Comparison of ENCODE assay signal across 1 cellular context in the genomic region with DNA sequence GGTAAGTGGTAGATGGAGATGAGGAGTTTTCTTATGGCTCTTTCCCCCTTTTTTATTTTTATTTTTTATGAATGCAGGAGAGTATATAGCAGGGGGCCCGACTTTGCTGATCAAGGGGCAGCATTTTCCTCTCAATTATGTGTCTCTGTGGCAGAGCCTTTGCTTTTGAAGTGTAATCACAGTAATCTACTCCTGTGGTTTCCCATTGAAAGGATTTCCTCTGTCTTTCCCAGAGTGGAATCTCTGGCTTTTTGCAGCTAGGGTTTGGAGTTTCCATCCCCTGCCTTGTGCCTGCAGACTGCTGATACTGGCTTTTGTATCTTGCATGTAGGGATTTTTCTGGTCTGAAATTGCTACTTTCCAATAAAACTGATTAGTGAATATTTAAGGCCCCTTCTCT.
TF ChIP-seq lines count a peak whose summit lies in the region.

No MANE protein-coding gene starts in this region.

TF ChIP-seq in GM23338, 12 proteins besides CTCF, POLR2A, EP300 and RAD21 (continued from another document):
- TF ChIP-seq, protein P1, sequence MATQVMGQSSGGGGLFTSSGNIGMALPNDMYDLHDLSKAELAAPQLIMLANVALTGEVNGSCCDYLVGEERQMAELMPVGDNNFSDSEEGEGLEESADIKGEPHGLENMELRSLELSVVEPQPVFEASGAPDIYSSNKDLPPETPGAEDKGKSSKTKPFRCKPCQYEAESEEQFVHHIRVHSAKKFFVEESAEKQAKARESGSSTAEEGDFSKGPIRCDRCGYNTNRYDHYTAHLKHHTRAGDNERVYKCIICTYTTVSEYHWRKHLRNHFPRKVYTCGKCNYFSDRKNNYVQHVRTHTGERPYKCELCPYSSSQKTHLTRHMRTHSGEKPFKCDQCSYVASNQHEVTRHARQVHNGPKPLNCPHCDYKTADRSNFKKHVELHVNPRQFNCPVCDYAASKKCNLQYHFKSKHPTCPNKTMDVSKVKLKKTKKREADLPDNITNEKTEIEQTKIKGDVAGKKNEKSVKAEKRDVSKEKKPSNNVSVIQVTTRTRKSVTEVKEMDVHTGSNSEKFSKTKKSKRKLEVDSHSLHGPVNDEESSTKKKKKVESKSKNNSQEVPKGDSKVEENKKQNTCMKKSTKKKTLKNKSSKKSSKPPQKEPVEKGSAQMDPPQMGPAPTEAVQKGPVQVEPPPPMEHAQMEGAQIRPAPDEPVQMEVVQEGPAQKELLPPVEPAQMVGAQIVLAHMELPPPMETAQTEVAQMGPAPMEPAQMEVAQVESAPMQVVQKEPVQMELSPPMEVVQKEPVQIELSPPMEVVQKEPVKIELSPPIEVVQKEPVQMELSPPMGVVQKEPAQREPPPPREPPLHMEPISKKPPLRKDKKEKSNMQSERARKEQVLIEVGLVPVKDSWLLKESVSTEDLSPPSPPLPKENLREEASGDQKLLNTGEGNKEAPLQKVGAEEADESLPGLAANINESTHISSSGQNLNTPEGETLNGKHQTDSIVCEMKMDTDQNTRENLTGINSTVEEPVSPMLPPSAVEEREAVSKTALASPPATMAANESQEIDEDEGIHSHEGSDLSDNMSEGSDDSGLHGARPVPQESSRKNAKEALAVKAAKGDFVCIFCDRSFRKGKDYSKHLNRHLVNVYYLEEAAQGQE (IDR thresholded peaks at IDR 0.05; ENCODE audit: unreplicated experiment): no peak
